ENCODE assay signal across 19 cellular contexts in genomic region chr10:18343573-18343972, GRCh38.
DNase-seq lines count a peak whose midpoint lies in the region; ATAC-seq and TF ChIP-seq lines count a peak whose summit lies in the region.
"Had no signal": no experiment of that assay in that cellular context is flagged by ENCODE, and none has a peak within 500 bp of the region (broad histone marks: within the 10 kb centered on the region; RNA-seq: fewer than 3 reads in every experiment).

No MANE protein-coding gene starts in this region.

- peak; percentile 35 for DNase-seq in DMS53 (lab: John Stamatoyannopoulos, UW)
- DNase-seq in DMS53 treated with DMSO at 0.1 percent for 48 hours (lab: John Stamatoyannopoulos, UW; ENCODE audit: unreplicated experiment): no peak
- DNase-seq in NCI-H748 (lab: John Stamatoyannopoulos, UW; ENCODE audit: unreplicated experiment): peak; percentile 58
- DNase-seq in heart right ventricle: no peak
- DNase-seq in right cardiac atrium: no peak
- DNase-seq in T-helper 1 cell: no peak
- DNase-seq: AML-193; Caco-2; CD4-positive, alpha-beta T cell; DMS79 treated with DMSO at 0.1 percent for 48 hours; GF-D8; GOT3; H7; HFFc6 had no signal

- H3K27me3 ChIP-seq in heart right ventricle (no peaks in the 10 kb centered on the region), right cardiac atrium (ENCODE audit: control insufficient read depth, insufficient read depth) (no peaks in the 10 kb centered on the region)

- H3K4me1 ChIP-seq in heart right ventricle: peaks cover 0 to 5% (median 0%) of the 10 kb centered on the region in 9 donors
- no peaks in the 10 kb centered on the region for H3K4me1 ChIP-seq in right cardiac atrium (ENCODE audit: control insufficient read depth, insufficient read depth, low read length)
- H3K4me1 ChIP-seq: A549, Caco-2 had no signal

- peak overlapping the region in 9 of 10 donors; percentile 38 to 67 (median 54) for H3K4me3 ChIP-seq in heart right ventricle
- peak overlapping the region; percentile 18 for H3K4me3 ChIP-seq in right cardiac atrium (ENCODE audit: low read length)
- H3K4me3 ChIP-seq: A549 had no signal

- 42 to 56% methylated on average over 3 of the region's 3 CpGs for WGBS in heart right ventricle, 2 donors
- 58% methylated on average over 3 of the region's 3 CpGs for WGBS in right cardiac atrium

- no peaks in the 10 kb centered on the region for H3K9me3 ChIP-seq in heart right ventricle
- H3K9me3 ChIP-seq in right cardiac atrium (ENCODE audit: control insufficient read depth, low read length): no peaks in the 10 kb centered on the region
- H3K9me3 ChIP-seq: A549, Caco-2 had no signal

- H3K27ac ChIP-seq in heart right ventricle: peak overlapping the region in 8 of 10 donors; percentile 15 to 87 (median 74)
- H3K27ac ChIP-seq in right cardiac atrium (ENCODE audit: low read length): no peak overlapping the region
- H3K27ac ChIP-seq: 22Rv1, A549, C4-2B had no signal

- ATAC-seq in heart right ventricle: peak in 4 of 8 donors; percentile 30 to 51 (median 40)
- peak; percentile 9 to 60 for ATAC-seq in right cardiac atrium
- ATAC-seq in HG02588 (IDR thresholded peaks at IDR 0.05; ENCODE audit: unreplicated experiment): no peak
- ATAC-seq: A549, HCT116 had no signal

- no peak for TF ChIP-seq CTCF in heart right ventricle (IDR thresholded peaks at IDR 0.05)

- intact Hi-C loops in heart right ventricle (cut with DNase I) (loop anchor here in 4 of 10 donors (5.0 to 10.0 kb wide), 2 partner anchors 121 to 129 kb away; no protein-coding TSS in a partner anchor), right cardiac atrium (cut with DNase I) (loop anchor here in 2 of 4 donors (10.0 kb wide), 1 partner anchor 131 kb away; no protein-coding TSS in a partner anchor)

- H3K36me3 ChIP-seq in heart right ventricle: no peaks in the 10 kb centered on the region

Comparison
In these comparisons a context has a peak if more than half of its experiments do, and no peak if none do; other contexts are left out.
1. DNase-seq: peak in DMS53 (single experiment) and NCI-H748 (single experiment); none in DMS53 treated with DMSO at 0.1 percent for 48 hours (single experiment), heart right ventricle (0 of 2), right cardiac atrium (0 of 3) and T-helper 1 cell (0 of 5).